ENCODE assay signal across 8 cellular contexts in the genomic region with DNA sequence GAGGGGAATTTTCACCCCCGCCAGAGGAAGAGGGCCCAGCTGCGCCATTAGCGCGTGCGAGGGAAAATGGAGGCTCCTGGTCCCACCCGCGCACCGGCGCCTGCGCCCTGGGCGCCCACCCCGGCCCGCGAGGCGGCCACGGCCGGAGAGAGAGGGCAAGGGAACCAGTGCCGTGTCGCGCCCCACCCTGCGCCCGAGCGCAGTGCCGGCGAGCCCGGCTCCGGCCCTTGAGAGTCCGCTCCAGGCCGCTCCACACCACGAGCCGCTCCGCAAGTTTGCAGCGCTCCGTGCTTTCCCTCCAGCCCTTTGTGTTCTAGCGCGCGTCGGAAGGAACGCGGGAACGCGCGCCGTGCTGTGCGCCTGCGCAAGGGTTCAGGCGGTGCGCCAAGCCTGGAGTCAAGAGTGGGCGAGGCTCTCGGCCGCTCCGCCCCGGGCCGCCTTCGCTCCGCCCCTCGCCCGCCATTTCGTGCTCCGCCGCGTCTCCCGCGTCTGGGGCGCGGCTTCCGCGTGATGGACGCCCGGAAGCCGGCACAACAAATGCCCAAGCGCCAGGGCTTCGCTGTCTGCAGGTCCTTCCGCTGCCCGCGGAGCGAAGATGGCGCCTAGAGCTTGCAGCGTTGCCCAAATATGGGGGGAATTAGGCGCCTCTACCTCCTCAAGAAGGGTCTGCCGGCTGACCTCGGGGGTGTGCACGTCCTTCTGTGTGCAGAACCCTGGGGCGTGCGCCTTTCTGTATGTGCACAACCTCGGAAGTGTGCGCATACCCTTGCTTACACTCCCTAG. TPM values are rescaled to one million over a fixed set of nuclear protein-coding genes. Genes with fewer than 3 reads are reported as not detected.
A peak's percentile ranks its signal among the peaks of the same experiment; 100 is the strongest.
DNase-seq lines count a peak whose midpoint lies in the region; ATAC-seq and TF ChIP-seq lines count a peak whose summit lies in the region.

No MANE protein-coding gene starts in this region.

- H3K27ac ChIP-seq in Peyer's patch: peak overlapping the region; percentile 95 to 97 (median 96)

- no peaks in the 10 kb centered on the region for H3K36me3 ChIP-seq in Peyer's patch

- H3K9me3 Mint-ChIP-seq in CD14-positive monocyte (peaks cover 0 to 3% (median 0%) of the 10 kb centered on the region in 7 donors), nephron progenitor cell (peaks cover 20% of the 10 kb centered on the region)

- H3K27ac Mint-ChIP-seq in CD14-positive monocyte: peak overlapping the region; percentile 84 to 94 (median 91)
- H3K27ac Mint-ChIP-seq in nephron progenitor cell: no peak overlapping the region

- peak overlapping the region; percentile 52 to 63 (median 56) for H3K4me3 ChIP-seq in Peyer's patch

- H3K4me1 Mint-ChIP-seq in CD14-positive monocyte: peaks cover 30% of the 10 kb centered on the region
- H3K4me1 Mint-ChIP-seq in nephron progenitor cell: peaks cover 49% of the 10 kb centered on the region

- DNase-seq in CD14-positive monocyte (ENCODE audit: low spot score) (peak; percentile 96), Peyer's patch (peak; percentile 91 to 99 (median 98)), fibroblast of the conjunctiva (ENCODE audit: low read depth) (peak; percentile 94), nephron progenitor cell (peak; percentile 96)
- DNase-seq in activated effector memory CD4-positive, alpha-beta T cell treated with anti-CD3 and anti-CD28 coated beads, Interleukin-2, amount 50 U/mL, for 16 hours: peak; percentile 98
- DNase-seq in stimulated activated naive CD8-positive, alpha-beta T cell treated with anti-CD3 and anti-CD28 coated beads, Interleukin-15, Interleukin-2, amounts not matched to agents 100 U/mL and 50 U/mL, for 24 hours: peak; percentile 97

- intact Hi-C loops in CD14-positive monocyte (cut with micrococcal nuclease): loop anchor here (1.0 to 5.0 kb wide), 3 partner anchors 44 to 50 kb away; no protein-coding TSS in a partner anchor

- TF ChIP-seq CTCF in CD14-positive monocyte (IDR thresholded peaks at IDR 0.05) (no peak), Peyer's patch (IDR thresholded peaks at IDR 0.05) (peak in 3 of 6 experiments; percentile 20 to 37 (median 35)), nephron progenitor cell (IDR thresholded peaks at IDR 0.05) (no peak)

- H3K36me3 Mint-ChIP-seq in CD14-positive monocyte (peaks cover 2 to 3% of the 10 kb centered on the region in 2 donors), nephron progenitor cell (ENCODE audit: low read depth) (peaks cover 5% of the 10 kb centered on the region)

- H3K4me3 Mint-ChIP-seq in CD14-positive monocyte (peak overlapping the region; percentile 65 to 80), nephron progenitor cell (no peak overlapping the region)

- H3K27me3 Mint-ChIP-seq in CD14-positive monocyte (ENCODE audit: low read depth in 3 of 3) (peaks cover 0 to 6% (median 1%) of the 10 kb centered on the region in 3 donors), nephron progenitor cell (ENCODE audit: low read depth, poor library complexity) (peaks cover 21% of the 10 kb centered on the region)

- ATAC-seq in GM19328 (IDR thresholded peaks at IDR 0.05; ENCODE audit: unreplicated experiment): peak; percentile 62
- ATAC-seq in HG03469 (IDR thresholded peaks at IDR 0.05; ENCODE audit: unreplicated experiment): peak; percentile 39
- ATAC-seq in stimulated activated naive CD8-positive, alpha-beta T cell treated with anti-CD3 and anti-CD28 coated beads, Interleukin-15, Interleukin-2, amounts not matched to agents 100 U/mL and 50 U/mL, for 24 hours: peak; percentile 88

- no peaks in the 10 kb centered on the region for H3K27me3 ChIP-seq in Peyer's patch

- peak; percentile 66 to 88 for TF ChIP-seq POLR2A in Peyer's patch (IDR thresholded peaks at IDR 0.05)

- peaks cover 2 to 21% (median 9%) of the 10 kb centered on the region in 4 donors for H3K4me1 ChIP-seq in Peyer's patch

- H3K9me3 ChIP-seq in Peyer's patch: no peaks in the 10 kb centered on the region

RNA-seq across cellular contexts. Expression of gene PTMA, which starts 46.1 kb away (rescaled TPM):
- polyA plus RNA-seq in CD14-positive monocyte: 1,000 to 10,000 TPM; 1,072 to 1,127 TPM
- total RNA-seq in Peyer's patch: 1,000 to 10,000 TPM in 1 of 4 donors, 100 to 1,000 TPM in 3; 316 to 1,049 (median 353) TPM

Comparison
In these comparisons a context has a peak if more than half of its experiments do, and no peak if none do; other contexts are left out.
1. Peak in every context shown above with its lines: DNase-seq, ATAC-seq, H3K4me3 ChIP-seq and H3K27ac ChIP-seq.